In the genomic region with DNA sequence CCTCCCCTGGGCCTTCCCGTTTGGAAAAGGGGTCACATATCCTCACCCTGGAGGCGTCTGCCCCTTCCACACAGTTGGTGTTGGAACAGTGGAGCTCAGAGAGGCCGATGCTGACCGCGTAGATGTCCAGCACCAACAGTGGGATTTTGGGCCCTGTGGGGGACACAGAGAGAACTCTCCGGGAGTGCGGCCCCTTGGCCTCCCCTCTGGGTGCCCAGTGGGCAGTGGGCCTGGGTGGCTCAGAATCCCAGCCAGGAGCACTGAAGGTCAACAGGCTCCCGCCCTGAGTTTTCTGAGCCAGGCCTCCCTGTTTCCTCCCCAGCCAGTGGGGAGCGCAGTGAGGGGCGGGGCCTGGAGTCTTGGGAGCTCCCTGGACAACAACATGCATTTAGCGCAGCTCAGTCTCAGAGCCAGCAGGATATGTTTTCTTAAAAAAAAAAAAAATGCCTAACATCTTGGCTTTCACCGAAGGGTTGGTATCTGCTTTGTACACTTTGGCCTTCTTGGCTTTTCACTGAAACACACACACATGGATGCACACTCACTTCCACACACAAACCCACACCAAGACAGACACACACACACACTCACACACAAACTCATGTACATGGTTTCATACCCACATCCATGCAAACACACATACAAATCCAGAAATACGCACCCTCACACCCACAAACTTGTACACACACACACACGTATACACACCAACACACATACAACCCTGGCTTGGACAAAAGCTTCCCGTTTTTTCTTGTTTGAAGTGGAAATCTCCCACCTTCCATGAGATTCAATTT, we compare ENCODE assay signal across 1 cellular context.
TF ChIP-seq lines count a peak whose summit lies in the region.

No MANE protein-coding gene starts in this region.

TF ChIP-seq in GM12878, 131 proteins besides CTCF, POLR2A, EP300 and RAD21:
- peak; percentile 30; the same call in 1 of the 2 replicates for TF ChIP-seq EED (IDR thresholded peaks at IDR 0.05; ENCODE audit: low read depth)
- TF ChIP-seq, protein P1, sequence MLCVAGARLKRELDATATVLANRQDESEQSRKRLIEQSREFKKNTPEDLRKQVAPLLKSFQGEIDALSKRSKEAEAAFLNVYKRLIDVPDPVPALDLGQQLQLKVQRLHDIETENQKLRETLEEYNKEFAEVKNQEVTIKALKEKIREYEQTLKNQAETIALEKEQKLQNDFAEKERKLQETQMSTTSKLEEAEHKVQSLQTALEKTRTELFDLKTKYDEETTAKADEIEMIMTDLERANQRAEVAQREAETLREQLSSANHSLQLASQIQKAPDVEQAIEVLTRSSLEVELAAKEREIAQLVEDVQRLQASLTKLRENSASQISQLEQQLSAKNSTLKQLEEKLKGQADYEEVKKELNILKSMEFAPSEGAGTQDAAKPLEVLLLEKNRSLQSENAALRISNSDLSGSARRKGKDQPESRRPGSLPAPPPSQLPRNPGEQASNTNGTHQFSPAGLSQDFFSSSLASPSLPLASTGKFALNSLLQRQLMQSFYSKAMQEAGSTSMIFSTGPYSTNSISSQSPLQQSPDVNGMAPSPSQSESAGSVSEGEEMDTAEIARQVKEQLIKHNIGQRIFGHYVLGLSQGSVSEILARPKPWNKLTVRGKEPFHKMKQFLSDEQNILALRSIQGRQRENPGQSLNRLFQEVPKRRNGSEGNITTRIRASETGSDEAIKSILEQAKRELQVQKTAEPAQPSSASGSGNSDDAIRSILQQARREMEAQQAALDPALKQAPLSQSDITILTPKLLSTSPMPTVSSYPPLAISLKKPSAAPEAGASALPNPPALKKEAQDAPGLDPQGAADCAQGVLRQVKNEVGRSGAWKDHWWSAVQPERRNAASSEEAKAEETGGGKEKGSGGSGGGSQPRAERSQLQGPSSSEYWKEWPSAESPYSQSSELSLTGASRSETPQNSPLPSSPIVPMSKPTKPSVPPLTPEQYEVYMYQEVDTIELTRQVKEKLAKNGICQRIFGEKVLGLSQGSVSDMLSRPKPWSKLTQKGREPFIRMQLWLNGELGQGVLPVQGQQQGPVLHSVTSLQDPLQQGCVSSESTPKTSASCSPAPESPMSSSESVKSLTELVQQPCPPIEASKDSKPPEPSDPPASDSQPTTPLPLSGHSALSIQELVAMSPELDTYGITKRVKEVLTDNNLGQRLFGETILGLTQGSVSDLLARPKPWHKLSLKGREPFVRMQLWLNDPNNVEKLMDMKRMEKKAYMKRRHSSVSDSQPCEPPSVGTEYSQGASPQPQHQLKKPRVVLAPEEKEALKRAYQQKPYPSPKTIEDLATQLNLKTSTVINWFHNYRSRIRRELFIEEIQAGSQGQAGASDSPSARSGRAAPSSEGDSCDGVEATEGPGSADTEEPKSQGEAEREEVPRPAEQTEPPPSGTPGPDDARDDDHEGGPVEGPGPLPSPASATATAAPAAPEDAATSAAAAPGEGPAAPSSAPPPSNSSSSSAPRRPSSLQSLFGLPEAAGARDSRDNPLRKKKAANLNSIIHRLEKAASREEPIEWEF (IDR thresholded peaks at IDR 0.05; ENCODE audit: insufficient replicate concordance, low read depth, low read length): no peak
